ENCODE assay signal across 26 cellular contexts in the genomic region with DNA sequence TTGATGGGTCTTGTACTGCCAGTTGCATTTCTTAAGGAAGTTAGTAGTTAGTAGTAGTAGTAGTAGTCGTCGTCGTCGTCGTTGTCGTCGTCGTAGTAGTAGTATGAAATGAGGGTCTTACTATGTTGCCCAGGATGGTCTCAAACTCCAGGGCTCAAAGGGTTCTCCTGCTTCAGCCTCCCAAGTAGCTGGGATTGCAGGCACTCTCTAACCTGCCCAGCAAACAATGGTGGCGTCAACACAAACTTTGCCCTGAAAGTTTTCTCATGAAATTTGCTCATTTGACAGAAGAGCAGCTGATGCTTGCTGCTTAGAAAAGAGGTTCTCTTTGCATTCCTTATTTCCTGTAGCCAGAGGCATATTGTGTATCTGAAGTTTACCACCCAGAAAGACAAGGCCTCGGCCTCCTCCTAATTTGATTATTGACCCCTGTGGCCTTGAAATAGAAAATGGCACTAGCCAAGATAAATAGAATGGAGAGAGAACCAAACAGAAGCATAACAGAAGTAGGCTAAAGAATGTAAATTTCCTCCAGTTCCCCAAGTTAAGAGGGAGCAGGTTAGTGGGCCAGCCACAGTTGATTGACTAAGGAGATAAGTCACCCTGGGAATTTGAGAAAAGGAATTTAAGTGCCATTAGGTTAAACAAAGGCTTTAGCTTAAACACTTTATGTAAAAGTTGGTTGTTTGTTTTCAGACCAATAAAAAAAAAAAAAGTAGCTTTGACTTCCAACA.
DNase-seq lines count a peak whose midpoint lies in the region; ATAC-seq and TF ChIP-seq lines count a peak whose summit lies in the region.
"Had no signal": no experiment of that assay in that cellular context is flagged by ENCODE, and none has a peak within 500 bp of the region (broad histone marks: within the 10 kb centered on the region; RNA-seq: fewer than 3 reads in every experiment).

No MANE protein-coding gene starts in this region.

- H3K27me3 ChIP-seq in GM23338 (ENCODE audit: insufficient read depth): no peaks in the 10 kb centered on the region
- no peaks in the 10 kb centered on the region for H3K27me3 ChIP-seq in colonic mucosa
- no peaks in the 10 kb centered on the region for H3K27me3 ChIP-seq in left lung
- no peaks in the 10 kb centered on the region for H3K27me3 ChIP-seq in testis
- H3K27me3 ChIP-seq in ascending aorta: no peaks in the 10 kb centered on the region
- H3K27me3 ChIP-seq: adrenal gland, brain microvascular endothelial cell, upper lobe of left lung had no signal

- H3K9me3 Mint-ChIP-seq in GM23338 (no peaks in the 10 kb centered on the region), osteocyte (ENCODE audit: unreplicated experiment) (no peaks in the 10 kb centered on the region)

- H3K36me3 Mint-ChIP-seq in GM23338 (ENCODE audit: low read depth) (no peaks in the 10 kb centered on the region; the same call in 2 of the 3 replicates), osteocyte (ENCODE audit: unreplicated experiment) (no peaks in the 10 kb centered on the region)

- no peak for TF ChIP-seq POLR2A in testis (IDR thresholded peaks at IDR 0.05)

- no peak for ATAC-seq in GM23338
- ATAC-seq in left lung: peak; percentile 91
- ATAC-seq in GM19035 (IDR thresholded peaks at IDR 0.05; ENCODE audit: unreplicated experiment): no peak
- ATAC-seq: activated T-cell treated with anti-CD3 and anti-CD28 coated beads, Interleukin-2, amount 50 U/mL, for 72 hours; Panc1 had no signal

- TF ChIP-seq CTCF in GM23338 (conservative IDR thresholded peaks at IDR 0.05; ENCODE audit: low read depth in 2 of 2) (no peak), colonic mucosa (IDR thresholded peaks at IDR 0.05) (no peak), left lung (IDR thresholded peaks at IDR 0.05) (no peak), osteocyte (IDR thresholded peaks at IDR 0.05) (no peak), testis (IDR thresholded peaks at IDR 0.05) (no peak), ascending aorta (IDR thresholded peaks at IDR 0.05) (no peak)

- H3K4me1 Mint-ChIP-seq in GM23338: peaks cover 3% of the 10 kb centered on the region; the same call in 1 of the 3 replicates
- peaks cover 25% of the 10 kb centered on the region for H3K4me1 Mint-ChIP-seq in osteocyte (ENCODE audit: unreplicated experiment)

- H3K27ac Mint-ChIP-seq in GM23338: no peak overlapping the region
- peak overlapping the region; percentile 13 for H3K27ac Mint-ChIP-seq in osteocyte (ENCODE audit: unreplicated experiment)
- H3K27ac Mint-ChIP-seq: activated T-cell treated with anti-CD3 and anti-CD28 coated beads, Interleukin-2, amount 50 U/mL, for 72 hours had no signal

- no peaks in the 10 kb centered on the region for H3F3A ChIP-seq in GM23338 (replicated peaks; ENCODE audit: low read depth)

- H3K4me3 Mint-ChIP-seq in GM23338 (no peak overlapping the region), osteocyte (ENCODE audit: unreplicated experiment) (no peak overlapping the region)
- H3K4me3 Mint-ChIP-seq: activated T-cell treated with anti-CD3 and anti-CD28 coated beads, Interleukin-2, amount 50 U/mL, for 72 hours had no signal

- H3K27me3 Mint-ChIP-seq in GM23338 (ENCODE audit: insufficient read depth, low read depth, poor library complexity) (no peaks in the 10 kb centered on the region), osteocyte (ENCODE audit: unreplicated experiment) (no peaks in the 10 kb centered on the region)

- no peaks in the 10 kb centered on the region for H3K79me2 ChIP-seq in GM23338 (replicated peaks; ENCODE audit: insufficient read depth)

- H3K4me1 ChIP-seq in GM23338 (ENCODE audit: insufficient read depth) (no peaks in the 10 kb centered on the region), colonic mucosa (peaks cover 4% of the 10 kb centered on the region), left lung (no peaks in the 10 kb centered on the region), testis (no peaks in the 10 kb centered on the region), ascending aorta (no peaks in the 10 kb centered on the region)
- H3K4me1 ChIP-seq: adrenal gland, upper lobe of left lung had no signal

- 89% methylated on average over 10 of the region's 10 CpGs for WGBS in testis, 2 donors

- H3K36me3 ChIP-seq in GM23338 (ENCODE audit: insufficient read depth): no peaks in the 10 kb centered on the region
- H3K36me3 ChIP-seq in colonic mucosa: no peaks in the 10 kb centered on the region
- no peaks in the 10 kb centered on the region for H3K36me3 ChIP-seq in left lung
- H3K36me3 ChIP-seq in testis (ENCODE audit: low read depth, missing control alignments): no peaks in the 10 kb centered on the region
- H3K36me3 ChIP-seq in ascending aorta: no peaks in the 10 kb centered on the region
- H3K36me3 ChIP-seq: adrenal gland, brain microvascular endothelial cell, upper lobe of left lung, WERI-Rb-1 had no signal

- H3K9me3 ChIP-seq in colonic mucosa (no peaks in the 10 kb centered on the region), left lung (peaks cover 0 to 2% of the 10 kb centered on the region in 2 donors), testis (no peaks in the 10 kb centered on the region), ascending aorta (no peaks in the 10 kb centered on the region)
- H3K9me3 ChIP-seq: adrenal gland, upper lobe of left lung had no signal

- 0 out of 2 replicates have a peak, but pooled peaks cover 6% of the 10 kb centered on the region for H3K9me2 ChIP-seq in GM23338 (ENCODE audit: insufficient read depth)

- H4K20me1 ChIP-seq in GM23338 (replicated peaks; ENCODE audit: insufficient read depth): no peaks in the 10 kb centered on the region

- H3K4me2 ChIP-seq in GM23338: no peak overlapping the region

- intact Hi-C loops in colonic mucosa (cut with DNase I) (no loop called here), left lung (cut with DNase I) (no loop called here), testis (cut with DNase I; ENCODE audit: low total_unique reads) (no loop called here), ascending aorta (cut with DNase I) (no loop called here)

- H3K4me3 ChIP-seq in GM23338 (no peak overlapping the region), colonic mucosa (no peak overlapping the region), left lung (no peak overlapping the region), testis (no peak overlapping the region), ascending aorta (no peak overlapping the region)
- H3K4me3 ChIP-seq: adrenal gland, upper lobe of left lung had no signal

- no peak overlapping the region for H3K9ac ChIP-seq in colonic mucosa (ENCODE audit: low read depth in 2 of 2, low read length in 2 of 2)

- peak; percentile 65 for DNase-seq in GM23338 (ENCODE audit: low spot score)
- DNase-seq in colonic mucosa: peak; percentile 19
- DNase-seq in left lung: no peak
- no peak for DNase-seq in osteocyte (ENCODE audit: extremely low spot score, unreplicated experiment)
- no peak for DNase-seq in testis
- DNase-seq in ascending aorta (ENCODE audit: low spot score in 2 of 2): no peak
- no peak for DNase-seq in stimulated activated CD4-positive, alpha-beta T cell treated with anti-CD3 and anti-CD28 coated beads, Interleukin-4, amount 100 ng/mL, for 4 hours
- DNase-seq: activated naive CD4-positive, alpha-beta T cell; activated T-cell treated with anti-CD3 and anti-CD28 coated beads, Interleukin-2, amount 50 U/mL, for 72 hours; adrenal gland; brain microvascular endothelial cell; DMS53; HCEC 1CT; IMR-90; mammary epithelial cell; NCI-H187; NCI-H2171 treated with DMSO at 0.1 percent for 48 hours; NCI-H524; occipital lobe; retina; SHP77 treated with DMSO at 0.1 percent for 48 hours; stimulated activated CD4-positive, alpha-beta T cell treated with anti-CD3 and anti-CD28 coated beads, Interleukin-2, amount 100 ng/mL, for 48 hours; upper lobe of left lung; WERI-Rb-1 had no signal

- no peak overlapping the region for H2AFZ ChIP-seq in GM23338

- peak overlapping the region; percentile 45; the same call in 1 of the 2 replicates for H3K27ac ChIP-seq in GM23338 (ENCODE audit: low read depth)
- no peak overlapping the region for H3K27ac ChIP-seq in colonic mucosa
- H3K27ac ChIP-seq in left lung: peak overlapping the region in 1 of 2 donors; percentile 13
- no peak overlapping the region for H3K27ac ChIP-seq in testis
- H3K27ac ChIP-seq in ascending aorta: no peak overlapping the region
- H3K27ac ChIP-seq: adrenal gland, brain microvascular endothelial cell, upper lobe of left lung, WERI-Rb-1 had no signal

TF ChIP-seq in GM23338, 12 proteins besides CTCF, POLR2A, EP300 and RAD21 (continues in another document):
- TF ChIP-seq CREB1 (CRISPR knock-in tag; IDR thresholded peaks at IDR 0.05; ENCODE audit: low read depth) (no peak), REST (IDR thresholded peaks at IDR 0.05; ENCODE audit: unreplicated experiment) (no peak)

Comparison
In these comparisons a context has a peak if more than half of its experiments do, and no peak if none do; other contexts are left out.
1. DNase-seq: peak in GM23338 (single experiment) and colonic mucosa (single experiment); none in left lung (0 of 2), osteocyte (single experiment), testis (single experiment), ascending aorta (0 of 2) and stimulated activated CD4-positive, alpha-beta T cell treated with anti-CD3 and anti-CD28 coated beads, Interleukin-4, amount 100 ng/mL, for 4 hours (0 of 2).